24 cellular contexts compared by ENCODE assay signal in genomic region chr10:83343676-83344075, GRCh38.
A peak's percentile ranks its signal among the peaks of the same experiment; 100 is the strongest.
DNase-seq lines count a peak whose midpoint lies in the region; ATAC-seq and TF ChIP-seq lines count a peak whose summit lies in the region.
"Had no signal": no experiment of that assay in that cellular context is flagged by ENCODE, and none has a peak within 500 bp of the region (broad histone marks: within the 10 kb centered on the region; RNA-seq: fewer than 3 reads in every experiment).

No MANE protein-coding gene starts in this region.

- H3K27ac ChIP-seq in BLaER1, result no peak overlapping the region
- no peak overlapping the region for H3K27ac ChIP-seq in RWPE1
- H3K27ac ChIP-seq: HL-60, KMS-11, SJCRH30 had no signal

- TF ChIP-seq CTCF in RWPE1 (conservative IDR thresholded peaks at IDR 0.05; ENCODE audit: low read depth), result no peak

- no peak for ATAC-seq in HG03460 (IDR thresholded peaks at IDR 0.05; ENCODE audit: unreplicated experiment)
- ATAC-seq: PC-3, Right ventricle myocardium inferior, T-cell had no signal

- H3K4me1 ChIP-seq in BLaER1, result peaks cover 12% of the 10 kb centered on the region
- H3K4me1 ChIP-seq in adipocyte (ENCODE audit: control insufficient read depth, insufficient read depth, low read length), result peaks cover 6% of the 10 kb centered on the region
- H3K4me1 ChIP-seq: SJCRH30 had no signal

- H3K9me3 ChIP-seq in BLaER1 (0 out of 2 replicates have a peak, but pooled peaks cover 6% of the 10 kb centered on the region), adipocyte (ENCODE audit: control insufficient read depth, low read length) (no peaks in the 10 kb centered on the region)
- H3K9me3 ChIP-seq: SJCRH30 had no signal

- peak; percentile 44 for DNase-seq in adipocyte (ENCODE audit: low read depth)
- peak; percentile 0 for DNase-seq in iris pigment epithelial cell (ENCODE audit: low read depth)
- DNase-seq in GM03348 (ENCODE audit: low spot score), result no peak
- DNase-seq in RWPE1 (ENCODE audit: low spot score), result no peak
- no peak for DNase-seq in DMS79 (lab: John Stamatoyannopoulos, UW)
- DNase-seq: C1 segment of cervical spinal cord; CD4-positive, alpha-beta memory T cell; COR-L47; GF-D8; HCEC 1CT; MM.1S; NCI-H2029; NCI-H446; NCI-H526; NCI-H82; NK-92 treated with Interleukin-12 subunit alpha and Interleukin-12 subunit beta, amount 100 ng/mL, for 24 hours; PC-3; SJCRH30; T-cell had no signal

- no peaks in the 10 kb centered on the region for H4K20me1 ChIP-seq in BLaER1

- H3K4me2 ChIP-seq in BLaER1, result peak overlapping the region; percentile 46
- H3K4me2 ChIP-seq: KMS-11 had no signal

- POLR2A ChIA-PET in RWPE1 (lab: Yijun Ruan, JAX; ENCODE audit: low non-redundant PET), result no interaction called here

- CTCF ChIA-PET in RWPE1 (lab: Yijun Ruan, JAX), result no interaction called here

- no peaks in the 10 kb centered on the region for H3K36me3 ChIP-seq in BLaER1
- H3K36me3 ChIP-seq in adipocyte (ENCODE audit: control insufficient read depth, insufficient read depth, low read length, severe bottlenecking), result no peaks in the 10 kb centered on the region
- H3K36me3 ChIP-seq: SJCRH30 had no signal

- no peak overlapping the region for H3K9ac ChIP-seq in BLaER1
- no peak overlapping the region for H3K9ac ChIP-seq in adipocyte (ENCODE audit: low read length)
- H3K9ac ChIP-seq: KMS-11 had no signal

- no peak overlapping the region for H3K4me3 ChIP-seq in BLaER1
- no peak overlapping the region for H3K4me3 ChIP-seq in adipocyte (ENCODE audit: low read length)
- H3K4me3 ChIP-seq: SJCRH30 had no signal

- H3K27me3 ChIP-seq in BLaER1 (no peaks in the 10 kb centered on the region), adipocyte (replicated peaks; ENCODE audit: control insufficient read depth, insufficient read depth, low read length) (no peaks in the 10 kb centered on the region)
- H3K27me3 ChIP-seq: SJCRH30 had no signal

Comparison
In these comparisons a context has a peak if more than half of its experiments do, and no peak if none do; other contexts are left out.
1. DNase-seq: peak in adipocyte (single experiment) and iris pigment epithelial cell (single experiment); none in GM03348 (single experiment), RWPE1 (single experiment) and DMS79 (single experiment).